In genomic region chrX:2703991-2704369, GRCh38 we compare ENCODE assay signal across 2 cellular contexts.
TF ChIP-seq lines count a peak whose summit lies in the region.

No MANE protein-coding gene starts in this region.

TF ChIP-seq in endothelial cell of umbilical vein, 7 proteins besides CTCF, POLR2A, EP300 and RAD21 (continued from another document):
- TF ChIP-seq MAX (IDR thresholded peaks at IDR 0.05; ENCODE audit: insufficient read depth, insufficient read length): no peak

TF ChIP-seq in HEK293T, 16 proteins besides CTCF, POLR2A, EP300 and RAD21 (continued from another document):
- TF ChIP-seq PKNOX1 (IDR thresholded peaks at IDR 0.05): no peak
- no peak for TF ChIP-seq SUZ12 (IDR thresholded peaks at IDR 0.05)
- no peak for TF ChIP-seq LEF1 (IDR thresholded peaks at IDR 0.05; ENCODE audit: borderline replicate concordance)
- TF ChIP-seq CTBP1 (IDR thresholded peaks at IDR 0.05; ENCODE audit: borderline replicate concordance): no peak
- no peak for TF ChIP-seq NFRKB (IDR thresholded peaks at IDR 0.05)
